ENCODE assay signal across 8 cellular contexts in the genomic region with DNA sequence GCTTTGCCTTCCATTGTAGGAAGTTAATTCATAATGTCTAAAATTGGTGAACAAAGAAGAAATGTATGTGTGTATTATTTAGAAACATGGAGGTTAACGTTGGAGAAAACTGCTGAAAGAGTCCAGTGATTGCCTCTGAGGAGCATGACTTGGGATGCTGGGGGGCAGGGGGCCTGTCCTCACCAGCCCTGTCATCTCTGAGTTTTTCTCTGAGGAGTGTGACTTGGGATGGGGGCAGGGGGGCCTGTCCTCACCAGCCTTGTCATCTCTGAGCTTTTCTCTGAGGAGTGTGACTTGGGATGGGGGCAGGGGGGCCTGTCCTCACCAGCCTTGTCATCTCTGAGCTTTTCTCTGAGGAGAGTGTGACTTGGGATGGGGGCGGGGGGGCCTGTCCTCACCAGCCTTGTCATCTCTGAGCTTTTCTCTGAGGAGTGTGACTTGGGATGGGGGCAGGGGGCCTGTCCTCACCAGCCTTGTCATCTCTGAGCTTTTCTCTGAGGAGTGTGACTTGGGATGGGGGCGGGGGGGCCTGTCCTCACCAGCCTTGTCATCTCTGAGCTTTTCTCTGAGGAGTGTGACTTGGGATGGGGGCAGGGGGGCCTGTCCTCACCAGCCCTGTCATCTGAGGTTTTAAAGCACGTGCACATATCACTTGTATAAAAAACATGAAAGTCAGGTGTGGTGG. TPM values are rescaled to one million over a fixed set of nuclear protein-coding genes. Genes with fewer than 3 reads are reported as not detected.
DNase-seq lines count a peak whose midpoint lies in the region; ATAC-seq and TF ChIP-seq lines count a peak whose summit lies in the region.
"Not testable (repeated sequence)": the region's sequence is repeated elsewhere in the genome, so short reads cannot be mapped to it uniquely, and the experiment has no call there.

No MANE protein-coding gene starts in this region.

- not testable (repeated sequence) for H3K4me3 Mint-ChIP-seq in CD8-positive, alpha-beta T cell; activated CD4-positive, alpha-beta T cell treated with anti-CD3 and anti-CD28 coated beads, Interleukin-2, amount 10 ng/mL, durations not matched to agents 24 days and 14 days; activated T-helper 17 cell treated with anti-CD3 and anti-CD28 coated beads, Interleukin-2, amount 50 U/mL, for 72 hours; effector memory CD8-positive, alpha-beta T cell; naive thymus-derived CD4-positive, alpha-beta T cell

- CTCF ChIA-PET in CD8-positive, alpha-beta T cell (lab: Charles Lee), result not testable (repeated sequence)
- CTCF ChIA-PET in naive thymus-derived CD4-positive, alpha-beta T cell (lab: Charles Lee), result interaction anchor here (0.7 kb wide), 1 partner anchor 53 kb away, joined by 3 read pairs; no protein-coding TSS in a partner anchor

- peak overlapping the region; percentile 26; the same call in 1 of the 2 replicates for H3K27ac ChIP-seq in 22Rv1
- not testable (repeated sequence) for H3K27ac ChIP-seq in CD8-positive, alpha-beta T cell (ENCODE audit: low read depth, low read length); naive thymus-derived CD4-positive, alpha-beta T cell (ENCODE audit: low read depth, low read length)

- peaks cover 28% of the 10 kb centered on the region for H3K4me1 Mint-ChIP-seq in CD8-positive, alpha-beta T cell (ENCODE audit: low read depth)
- H3K4me1 Mint-ChIP-seq in activated CD4-positive, alpha-beta T cell treated with anti-CD3 and anti-CD28 coated beads, Interleukin-2, amount 10 ng/mL, durations not matched to agents 24 days and 14 days, result peaks cover 30% of the 10 kb centered on the region
- H3K4me1 Mint-ChIP-seq in activated T-helper 17 cell treated with anti-CD3 and anti-CD28 coated beads, Interleukin-2, amount 50 U/mL, for 72 hours, result peaks cover 16% of the 10 kb centered on the region
- peaks cover 32 to 36% of the 10 kb centered on the region in 2 donors for H3K4me1 Mint-ChIP-seq in effector memory CD8-positive, alpha-beta T cell (ENCODE audit: low read depth in 2 of 2)
- peaks cover 19 to 44% (median 29%) of the 10 kb centered on the region in 7 donors for H3K4me1 Mint-ChIP-seq in naive thymus-derived CD4-positive, alpha-beta T cell

- intact Hi-C loops in CD8-positive, alpha-beta T cell (cut with DNase I, micrococcal nuclease); activated CD4-positive, alpha-beta T cell treated with anti-CD3 and anti-CD28 coated beads, Interleukin-2, amount 10 ng/mL, durations not matched to agents 24 days and 14 days (cut with micrococcal nuclease); naive thymus-derived CD4-positive, alpha-beta T cell (cut with micrococcal nuclease): not testable (repeated sequence)

- H3K27ac Mint-ChIP-seq in CD8-positive, alpha-beta T cell, result peak overlapping the region; percentile 28
- H3K27ac Mint-ChIP-seq in activated CD4-positive, alpha-beta T cell treated with anti-CD3 and anti-CD28 coated beads, Interleukin-2, amount 10 ng/mL, durations not matched to agents 24 days and 14 days, result peak overlapping the region; percentile 35
- peak overlapping the region; percentile 73 for H3K27ac Mint-ChIP-seq in activated T-helper 17 cell treated with anti-CD3 and anti-CD28 coated beads, Interleukin-2, amount 50 U/mL, for 72 hours
- peak overlapping the region; percentile 73 to 93 for H3K27ac Mint-ChIP-seq in effector memory CD8-positive, alpha-beta T cell
- peak overlapping the region; percentile 1 to 86 (median 49) for H3K27ac Mint-ChIP-seq in naive thymus-derived CD4-positive, alpha-beta T cell

- H3K27me3 ChIP-seq in CD8-positive, alpha-beta T cell (ENCODE audit: insufficient read depth, low read length); naive thymus-derived CD4-positive, alpha-beta T cell (ENCODE audit: control insufficient read depth in 2 of 2, insufficient read depth in 2 of 2, low read length in 2 of 2): not testable (repeated sequence)

- DNase-seq in CD8-positive, alpha-beta T cell; activated CD4-positive, alpha-beta T cell treated with anti-CD3 and anti-CD28 coated beads, Interleukin-2, amount 10 ng/mL, durations not matched to agents 24 days and 14 days; effector memory CD8-positive, alpha-beta T cell; naive thymus-derived CD4-positive, alpha-beta T cell: not testable (repeated sequence)
- DNase-seq in NCI-H82 (lab: John Stamatoyannopoulos, UW), result peak; percentile 39
- DNase-seq in stimulated activated CD4-positive, alpha-beta T cell treated with anti-CD3 and anti-CD28 coated beads, Interleukin-15, amount 100 ng/mL, for 24 hours, result peak; percentile 19

- not testable (repeated sequence) for ATAC-seq in CD8-positive, alpha-beta T cell; effector memory CD8-positive, alpha-beta T cell (replicated peaks); naive thymus-derived CD4-positive, alpha-beta T cell
- ATAC-seq in activated T-helper 17 cell treated with anti-CD3 and anti-CD28 coated beads, Interleukin-2, amount 50 U/mL, for 72 hours (replicated peaks), result peak; percentile 38

- H3K36me3 ChIP-seq in CD8-positive, alpha-beta T cell (ENCODE audit: insufficient read depth, low read length), result peaks cover 12% of the 10 kb centered on the region
- H3K36me3 ChIP-seq in naive thymus-derived CD4-positive, alpha-beta T cell (ENCODE audit: control insufficient read depth in 2 of 3, insufficient read depth in 3 of 3, low read length in 3 of 3), result peaks cover 0 to 43% (median 0%) of the 10 kb centered on the region in 3 experiments

- H3K9me3 Mint-ChIP-seq in CD8-positive, alpha-beta T cell; activated CD4-positive, alpha-beta T cell treated with anti-CD3 and anti-CD28 coated beads, Interleukin-2, amount 10 ng/mL, durations not matched to agents 24 days and 14 days; activated T-helper 17 cell treated with anti-CD3 and anti-CD28 coated beads, Interleukin-2, amount 50 U/mL, for 72 hours; effector memory CD8-positive, alpha-beta T cell; naive thymus-derived CD4-positive, alpha-beta T cell: not testable (repeated sequence)

- H3K36me3 Mint-ChIP-seq in CD8-positive, alpha-beta T cell, result peaks cover 43% of the 10 kb centered on the region
- H3K36me3 Mint-ChIP-seq in activated CD4-positive, alpha-beta T cell treated with anti-CD3 and anti-CD28 coated beads, Interleukin-2, amount 10 ng/mL, durations not matched to agents 24 days and 14 days (ENCODE audit: low read depth), result peaks cover 27% of the 10 kb centered on the region
- H3K36me3 Mint-ChIP-seq in activated T-helper 17 cell treated with anti-CD3 and anti-CD28 coated beads, Interleukin-2, amount 50 U/mL, for 72 hours (ENCODE audit: low read depth), result peaks cover 68% of the 10 kb centered on the region
- peaks cover 45% of the 10 kb centered on the region for H3K36me3 Mint-ChIP-seq in effector memory CD8-positive, alpha-beta T cell (ENCODE audit: insufficient read depth)
- H3K36me3 Mint-ChIP-seq in naive thymus-derived CD4-positive, alpha-beta T cell, result peaks cover 4 to 28% (median 10%) of the 10 kb centered on the region in 5 donors

- H3K27me3 Mint-ChIP-seq in CD8-positive, alpha-beta T cell (ENCODE audit: low read depth); activated CD4-positive, alpha-beta T cell treated with anti-CD3 and anti-CD28 coated beads, Interleukin-2, amount 10 ng/mL, durations not matched to agents 24 days and 14 days; activated T-helper 17 cell treated with anti-CD3 and anti-CD28 coated beads, Interleukin-2, amount 50 U/mL, for 72 hours; effector memory CD8-positive, alpha-beta T cell; naive thymus-derived CD4-positive, alpha-beta T cell: not testable (repeated sequence)

- H3K4me3 ChIP-seq in CD8-positive, alpha-beta T cell (ENCODE audit: low read depth, low read length); naive thymus-derived CD4-positive, alpha-beta T cell (ENCODE audit: low read length): not testable (repeated sequence)

- POLR2A ChIA-PET in CD8-positive, alpha-beta T cell (lab: Charles Lee), result interaction anchor here (1.6 kb wide), 1 partner anchor 22 kb away, joined by 3 read pairs; no protein-coding TSS in a partner anchor
- POLR2A ChIA-PET in naive thymus-derived CD4-positive, alpha-beta T cell (lab: Charles Lee), result not testable (repeated sequence)

- peaks cover 12% of the 10 kb centered on the region for H3K4me1 ChIP-seq in CD8-positive, alpha-beta T cell (ENCODE audit: insufficient read depth, low read length)
- not testable (repeated sequence) for H3K4me1 ChIP-seq in naive thymus-derived CD4-positive, alpha-beta T cell (ENCODE audit: control insufficient read depth in 2 of 2, insufficient read depth in 2 of 2, low read length in 2 of 2)

- not testable (repeated sequence) for H3K9me3 ChIP-seq in CD8-positive, alpha-beta T cell (ENCODE audit: low read length); naive thymus-derived CD4-positive, alpha-beta T cell (ENCODE audit: control insufficient read depth in 2 of 3, low read length in 3 of 3)

- TF ChIP-seq CTCF in 22Rv1 (IDR thresholded peaks at IDR 0.05); CD8-positive, alpha-beta T cell (IDR thresholded peaks at IDR 0.05): not testable (repeated sequence)

RNA-seq across cellular contexts. Expression of gene PPP6R2, which starts 54.4 kb away (rescaled TPM):
- 10 to 100 TPM; 46.2 to 46.5 TPM for total RNA-seq in CD8-positive, alpha-beta T cell
- 44.0 and 44.1 TPM in 2 replicates for total RNA-seq in activated CD4-positive, alpha-beta T cell treated with anti-CD3 and anti-CD28 coated beads, Interleukin-2, amount 10 ng/mL, durations not matched to agents 24 days and 14 days
- 10 to 100 TPM; 45.6 to 46.6 TPM for total RNA-seq in activated T-helper 17 cell treated with anti-CD3 and anti-CD28 coated beads, Interleukin-2, amount 50 U/mL, for 72 hours
- 10 to 100 TPM; 57.8 to 88.1 (median 78.1) TPM for total RNA-seq in naive thymus-derived CD4-positive, alpha-beta T cell
- 10 to 100 TPM; 17.0 to 38.8 TPM for polyA plus RNA-seq in naive thymus-derived CD4-positive, alpha-beta T cell

Comparison
In these comparisons a context has a peak if more than half of its experiments do, and no peak if none do; other contexts are left out.
1. H3K27ac Mint-ChIP-seq: peak in every context shown above with its lines; median percentile 83 in effector memory CD8-positive, alpha-beta T cell; 73 in activated T-helper 17 cell treated with anti-CD3 and anti-CD28 coated beads, Interleukin-2, amount 50 U/mL, for 72 hours; 49 in naive thymus-derived CD4-positive, alpha-beta T cell; 35 in activated CD4-positive, alpha-beta T cell treated with anti-CD3 and anti-CD28 coated beads, Interleukin-2, amount 10 ng/mL, durations not matched to agents 24 days and 14 days; 28 in CD8-positive, alpha-beta T cell.